Comparison of ENCODE assay signal across 1 cellular context in the genomic region with DNA sequence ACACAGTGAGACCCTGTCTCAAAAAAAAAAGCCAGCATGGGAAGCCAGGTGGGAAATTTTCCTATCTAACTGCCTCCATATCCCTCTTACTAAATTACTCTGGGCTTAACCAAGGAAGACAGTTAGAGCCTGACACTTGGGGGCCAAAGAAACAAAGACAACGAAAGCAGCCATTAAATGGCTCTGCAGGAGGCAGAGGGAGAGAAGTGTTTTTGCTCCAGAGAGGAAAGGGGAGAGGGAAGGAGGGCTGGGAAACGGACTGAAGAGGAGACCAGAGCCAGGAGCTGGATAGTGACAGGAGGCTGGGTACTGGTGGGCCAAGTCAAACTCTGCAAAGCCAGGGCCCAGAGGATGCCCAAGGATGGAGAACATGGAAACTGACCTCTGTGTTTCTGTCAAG.
A peak's percentile ranks its signal among the peaks of the same experiment; 100 is the strongest.
TF ChIP-seq lines count a peak whose summit lies in the region.

No MANE protein-coding gene starts in this region.

TF ChIP-seq in HepG2, 621 proteins besides CTCF, POLR2A, EP300 and RAD21:
- TF ChIP-seq ZNF850 (CRISPR knock-in tag; conservative IDR thresholded peaks at IDR 0.05) (no peak), ZNF354B (CRISPR knock-in tag; IDR thresholded peaks at IDR 0.05) (no peak), HNRNPK (IDR thresholded peaks at IDR 0.05; ENCODE audit: low read depth, low read length, poor library complexity, severe bottlenecking) (no peak), RBFOX2 (IDR thresholded peaks at IDR 0.05; ENCODE audit: low read depth, low read length) (no peak), CREB1 (IDR thresholded peaks at IDR 0.05) (no peak), CREB1 (CRISPR knock-in tag; IDR thresholded peaks at IDR 0.05) (no peak)
- TF ChIP-seq, protein P1, sequence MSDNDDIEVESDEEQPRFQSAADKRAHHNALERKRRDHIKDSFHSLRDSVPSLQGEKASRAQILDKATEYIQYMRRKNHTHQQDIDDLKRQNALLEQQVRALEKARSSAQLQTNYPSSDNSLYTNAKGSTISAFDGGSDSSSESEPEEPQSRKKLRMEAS (IDR thresholded peaks at IDR 0.05) = no peak
- TF ChIP-seq, protein P2, sequence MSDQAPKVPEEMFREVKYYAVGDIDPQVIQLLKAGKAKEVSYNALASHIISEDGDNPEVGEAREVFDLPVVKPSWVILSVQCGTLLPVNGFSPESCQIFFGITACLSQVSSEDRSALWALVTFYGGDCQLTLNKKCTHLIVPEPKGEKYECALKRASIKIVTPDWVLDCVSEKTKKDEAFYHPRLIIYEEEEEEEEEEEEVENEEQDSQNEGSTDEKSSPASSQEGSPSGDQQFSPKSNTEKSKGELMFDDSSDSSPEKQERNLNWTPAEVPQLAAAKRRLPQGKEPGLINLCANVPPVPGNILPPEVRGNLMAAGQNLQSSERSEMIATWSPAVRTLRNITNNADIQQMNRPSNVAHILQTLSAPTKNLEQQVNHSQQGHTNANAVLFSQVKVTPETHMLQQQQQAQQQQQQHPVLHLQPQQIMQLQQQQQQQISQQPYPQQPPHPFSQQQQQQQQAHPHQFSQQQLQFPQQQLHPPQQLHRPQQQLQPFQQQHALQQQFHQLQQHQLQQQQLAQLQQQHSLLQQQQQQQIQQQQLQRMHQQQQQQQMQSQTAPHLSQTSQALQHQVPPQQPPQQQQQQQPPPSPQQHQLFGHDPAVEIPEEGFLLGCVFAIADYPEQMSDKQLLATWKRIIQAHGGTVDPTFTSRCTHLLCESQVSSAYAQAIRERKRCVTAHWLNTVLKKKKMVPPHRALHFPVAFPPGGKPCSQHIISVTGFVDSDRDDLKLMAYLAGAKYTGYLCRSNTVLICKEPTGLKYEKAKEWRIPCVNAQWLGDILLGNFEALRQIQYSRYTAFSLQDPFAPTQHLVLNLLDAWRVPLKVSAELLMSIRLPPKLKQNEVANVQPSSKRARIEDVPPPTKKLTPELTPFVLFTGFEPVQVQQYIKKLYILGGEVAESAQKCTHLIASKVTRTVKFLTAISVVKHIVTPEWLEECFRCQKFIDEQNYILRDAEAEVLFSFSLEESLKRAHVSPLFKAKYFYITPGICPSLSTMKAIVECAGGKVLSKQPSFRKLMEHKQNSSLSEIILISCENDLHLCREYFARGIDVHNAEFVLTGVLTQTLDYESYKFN (CRISPR knock-in tag; conservative IDR thresholded peaks at IDR 0.05) = 0 out of 2 replicates have a peak, but pooled peaks have one; percentile 1
TF ChIP-seq in HepG2: peak in this region for 1.
